ENCODE assay signal across 11 cellular contexts in the genomic region with DNA sequence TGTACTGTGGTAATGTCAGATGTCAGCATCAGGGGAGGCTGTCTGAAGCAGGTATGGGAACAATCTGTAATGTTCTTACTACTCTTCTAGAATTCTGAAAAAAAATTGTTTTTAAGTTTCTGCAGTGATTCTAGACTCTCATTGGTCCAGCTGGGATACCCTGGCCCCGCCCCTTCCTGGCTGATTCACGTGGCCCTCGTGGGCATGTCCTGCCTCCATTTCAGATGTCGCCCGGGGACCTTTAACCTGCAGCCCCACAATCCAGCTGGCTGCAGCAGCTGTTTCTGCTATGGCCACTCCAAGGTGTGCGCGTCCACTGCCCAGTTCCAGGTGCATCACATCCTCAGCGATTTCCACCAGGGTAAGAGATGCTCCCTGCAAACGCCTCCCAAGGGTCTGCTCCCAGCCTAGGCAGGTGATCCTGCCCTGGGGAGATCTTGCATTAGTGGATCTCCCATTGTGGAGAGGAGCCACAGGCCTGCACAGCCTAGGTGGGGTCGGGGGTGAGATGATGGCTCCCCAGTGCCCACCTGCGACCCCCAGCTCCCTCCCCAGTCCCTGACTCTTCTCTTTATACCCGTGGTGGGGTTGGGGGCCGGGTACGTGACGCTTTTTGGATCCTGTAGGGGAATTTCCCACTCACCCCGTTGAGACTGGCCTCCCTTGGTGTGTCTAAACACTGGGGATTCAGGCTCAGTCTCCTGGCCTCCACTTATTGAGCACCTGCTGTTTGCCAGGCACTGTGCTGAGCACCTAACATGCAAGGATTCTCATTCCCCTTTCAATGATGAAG. TPM values are rescaled to one million over a fixed set of nuclear protein-coding genes. Genes with fewer than 3 reads are reported as not detected.
DNase-seq lines count a peak whose midpoint lies in the region; ATAC-seq and TF ChIP-seq lines count a peak whose summit lies in the region.
"Had no signal": no experiment of that assay in that cellular context is flagged by ENCODE, and none has a peak within 500 bp of the region (broad histone marks: within the 10 kb centered on the region; RNA-seq: fewer than 3 reads in every experiment).

No MANE protein-coding gene starts in this region.

- DNase-seq in HCEC 1CT (peak; percentile 16), body of pancreas (no peak), putamen (ENCODE audit: low spot score) (no peak), NCI-H1694 (lab: John Stamatoyannopoulos, UW) (no peak)
- DNase-seq in activated naive CD8-positive, alpha-beta T cell treated with anti-CD3 and anti-CD28 coated beads, Interleukin-2, amount 50 U/mL, for 24 hours, result peak; percentile 47
- DNase-seq in stimulated activated CD4-positive, alpha-beta T cell treated with anti-CD3 and anti-CD28 coated beads, Interleukin-4, amount 100 ng/mL, for 4 hours, result peak; percentile 30 to 34
- DNase-seq: COR-L47 had no signal

- no peaks in the 10 kb centered on the region for H3K9me3 ChIP-seq in body of pancreas

- TF ChIP-seq CTCF in body of pancreas (IDR thresholded peaks at IDR 0.05), result no peak

- H3K4me1 ChIP-seq in body of pancreas, result peaks cover 4% of the 10 kb centered on the region

- no peak overlapping the region for H3K4me3 ChIP-seq in body of pancreas

- no peaks in the 10 kb centered on the region for H3K9me3 Mint-ChIP-seq in activated naive CD8-positive, alpha-beta T cell treated with anti-CD3 and anti-CD28 coated beads, Interleukin-2, amount 50 U/mL, for 24 hours

- H3K27ac Mint-ChIP-seq in activated naive CD8-positive, alpha-beta T cell treated with anti-CD3 and anti-CD28 coated beads, Interleukin-2, amount 50 U/mL, for 24 hours, result no peak overlapping the region

- TF ChIP-seq POLR2A in body of pancreas (IDR thresholded peaks at IDR 0.05), result no peak

- no peak overlapping the region for H3K27ac ChIP-seq in body of pancreas
- H3K27ac ChIP-seq: HL-60 had no signal

- 58 to 63% methylated on average over 13 to 14 of the region's 16 CpGs for WGBS in body of pancreas, 2 donors

- H3K27me3 Mint-ChIP-seq in activated naive CD8-positive, alpha-beta T cell treated with anti-CD3 and anti-CD28 coated beads, Interleukin-2, amount 50 U/mL, for 24 hours, result peaks cover 2% of the 10 kb centered on the region

- H3K36me3 ChIP-seq in body of pancreas (replicated peaks in 1 of 2; ENCODE audit: insufficient read depth in 1 of 2, low read depth in 2 of 2), result no peaks in the 10 kb centered on the region

- intact Hi-C loops in body of pancreas (cut with DNase I), result loop anchor here (10.0 kb wide), 1 partner anchor 341 kb away; no protein-coding TSS in a partner anchor

- H3K36me3 Mint-ChIP-seq in activated naive CD8-positive, alpha-beta T cell treated with anti-CD3 and anti-CD28 coated beads, Interleukin-2, amount 50 U/mL, for 24 hours (ENCODE audit: low read depth), result no peaks in the 10 kb centered on the region

- no peaks in the 10 kb centered on the region for H3K27me3 ChIP-seq in body of pancreas

- no peak overlapping the region for H3K4me3 Mint-ChIP-seq in activated naive CD8-positive, alpha-beta T cell treated with anti-CD3 and anti-CD28 coated beads, Interleukin-2, amount 50 U/mL, for 24 hours

- ATAC-seq in activated CD4-positive, CD25-positive, alpha-beta regulatory T cell treated with anti-CD3 and anti-CD28 coated beads, Interleukin-2, amount 50 U/mL, for 24 hours, result peak; percentile 37 to 64
- no peak for ATAC-seq in activated naive CD8-positive, alpha-beta T cell treated with anti-CD3 and anti-CD28 coated beads, Interleukin-2, amount 50 U/mL, for 24 hours
- ATAC-seq in body of pancreas (no peak), HG02970 (IDR thresholded peaks at IDR 0.05; ENCODE audit: low FRiP score, unreplicated experiment) (no peak)

- H3K4me1 Mint-ChIP-seq in activated naive CD8-positive, alpha-beta T cell treated with anti-CD3 and anti-CD28 coated beads, Interleukin-2, amount 50 U/mL, for 24 hours, result peaks cover 11% of the 10 kb centered on the region

RNA-seq across cellular contexts. Expression of gene LAMC3, which starts 36.5 kb away (rescaled TPM):
- total RNA-seq in body of pancreas, result 10 to 100 TPM in 1 of 2 donors, 1 to 10 TPM in 1; 3.9 to 16.8 TPM
- total RNA-seq: bronchial epithelial cell had no signal

RNA-seq across cellular contexts. Expression of gene AIF1L, which starts 50.8 kb away (rescaled TPM):
- 10 to 100 TPM in 1 of 2 donors, 1 to 10 TPM in 1; 4.9 to 11.5 TPM for total RNA-seq in body of pancreas

Comparison
In these comparisons a context has a peak if more than half of its experiments do, and no peak if none do; other contexts are left out.
1. DNase-seq: peak in HCEC 1CT (single experiment), activated naive CD8-positive, alpha-beta T cell treated with anti-CD3 and anti-CD28 coated beads, Interleukin-2, amount 50 U/mL, for 24 hours (single experiment) and stimulated activated CD4-positive, alpha-beta T cell treated with anti-CD3 and anti-CD28 coated beads, Interleukin-4, amount 100 ng/mL, for 4 hours (2 of 2); none in body of pancreas (0 of 4), putamen (single experiment) and NCI-H1694 (single experiment).
2. ATAC-seq: peak in activated CD4-positive, CD25-positive, alpha-beta regulatory T cell treated with anti-CD3 and anti-CD28 coated beads, Interleukin-2, amount 50 U/mL, for 24 hours (2 of 2); none in activated naive CD8-positive, alpha-beta T cell treated with anti-CD3 and anti-CD28 coated beads, Interleukin-2, amount 50 U/mL, for 24 hours (single experiment), body of pancreas (single experiment) and HG02970 (single experiment).